1 cellular context compared by ENCODE assay signal in genomic region chr17:75392559-75392958, GRCh38.
TF ChIP-seq lines count a peak whose summit lies in the region.

No MANE protein-coding gene starts in this region.

TF ChIP-seq in WTC11, 78 proteins besides CTCF, POLR2A, EP300 and RAD21 (continued from another document):
- no peak for TF ChIP-seq HMGXB4 (CRISPR knock-in tag; IDR thresholded peaks at IDR 0.05)
- TF ChIP-seq USF2 (CRISPR knock-in tag; IDR thresholded peaks at IDR 0.05): no peak
- TF ChIP-seq GTF2I (CRISPR knock-in tag; conservative IDR thresholded peaks at IDR 0.05): no peak
- no peak for TF ChIP-seq ZNF396 (CRISPR knock-in tag; IDR thresholded peaks at IDR 0.05; ENCODE audit: borderline replicate concordance)
- TF ChIP-seq HMGA2 (CRISPR knock-in tag; IDR thresholded peaks at IDR 0.05): no peak
